Comparison of ENCODE assay signal across 8 cellular contexts in the genomic region with DNA sequence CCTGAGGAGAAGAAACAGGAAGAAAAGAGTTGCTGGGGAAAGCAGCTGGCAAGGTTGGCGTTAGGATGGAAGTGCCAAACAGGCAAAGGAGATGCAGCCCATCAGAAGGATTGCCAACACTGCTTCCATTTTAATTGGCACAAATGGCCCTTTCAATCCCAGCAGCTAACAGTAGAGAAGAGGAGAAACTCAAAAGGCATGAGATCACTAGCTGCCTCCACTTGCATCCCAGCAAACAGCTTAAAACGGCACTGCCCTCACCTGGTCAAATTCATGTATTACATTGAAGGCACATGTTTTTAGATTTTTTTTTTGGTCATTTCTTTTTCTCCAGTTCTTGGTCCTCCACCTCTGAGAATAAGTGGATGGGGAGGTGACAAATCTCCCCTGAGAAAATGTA. TPM values are rescaled to one million over a fixed set of nuclear protein-coding genes. Genes with fewer than 3 reads are reported as not detected.
DNase-seq lines count a peak whose midpoint lies in the region; ATAC-seq, FAIRE-seq and TF ChIP-seq lines count a peak whose summit lies in the region.

No MANE protein-coding gene starts in this region.

- POLR2A ChIA-PET in A673 (lab: Charles Lee; ENCODE audit: low non-redundant PET), result no interaction called here
- POLR2A ChIA-PET in activated B cell treated with CpG ODN at 0.5 μM for 24 hours (lab: Charles Lee), result no interaction called here
- POLR2A ChIA-PET in H1 (lab: Charles Lee; ENCODE audit: partially characterized antibody), result no interaction called here

- no peaks in the 10 kb centered on the region for H3K27me3 Mint-ChIP-seq in activated B cell treated with CpG ODN at 0.5 μM for 24 hours

- no peak overlapping the region for H4K91ac ChIP-seq in H1 (replicated peaks; ENCODE audit: insufficient read length, low read length)

- no peaks in the 10 kb centered on the region for H3K36me3 Mint-ChIP-seq in activated B cell treated with CpG ODN at 0.5 μM for 24 hours (ENCODE audit: low read depth)

- WGBS in H1 (ENCODE audit: extremely low coverage in 1 of 2, insufficient coverage in 1 of 2, insufficient read length in 1 of 2, insufficient replicate concordance in 2 of 2, low coverage in 1 of 2, low lambda C conversion rate in 2 of 2, missing lambda C conversion rate in 1 of 2), 2 experiments, result 0% methylated on average over 1 of the region's 2 CpGs; no CpG with 5 or more reads in 1 of the 2 experiments

- H3K4me1 Mint-ChIP-seq in activated B cell treated with CpG ODN at 0.5 μM for 24 hours, result peaks cover 14% of the 10 kb centered on the region

- H3K4me1 ChIP-seq in A673 (ENCODE audit: insufficient read depth, low read length, poor library complexity, severe bottlenecking) (no peaks in the 10 kb centered on the region), H1 (replicated peaks in 1 of 4; ENCODE audit: control insufficient read depth in 3 of 4, insufficient read depth in 4 of 4, low read length in 3 of 4) (no peaks in the 10 kb centered on the region), tibial artery (no peaks in the 10 kb centered on the region)

- CTCF ChIA-PET in A673 (lab: Charles Lee) (interaction anchor here (0.6 to 0.7 kb wide), 2 partner anchors 10 to 144 kb away, joined by 3 read pairs; no protein-coding TSS in a partner anchor), activated B cell treated with CpG ODN at 0.5 μM for 24 hours (lab: Charles Lee) (interaction anchor here (0.6 to 2.0 kb wide), 9 partner anchors 10 to 235 kb away, joined by 3 to 9 read pairs (median 4); a partner anchor contains a TSS), H1 (lab: Charles Lee; ENCODE audit: partially characterized antibody) (interaction anchor here (0.6 to 1.6 kb wide), 7 partner anchors 25 to 924 kb away, joined by 3 to 5 read pairs (median 4); no protein-coding TSS in a partner anchor)

- no peak overlapping the region for H3K4me2 ChIP-seq in H1 (ENCODE audit: insufficient read depth in 1 of 2, low read depth in 2 of 2, low read length in 2 of 2)

- no peak overlapping the region for H3K23ac ChIP-seq in H1 (ENCODE audit: insufficient read length)

- H3K4me3 ChIP-seq in A673 (ENCODE audit: low read depth, low read length, poor library complexity, severe bottlenecking) (no peak overlapping the region), H1 (ENCODE audit: extremely low read depth in 1 of 4, insufficient read depth in 2 of 4, low read depth in 3 of 4, low read length in 4 of 4) (no peak overlapping the region), tibial artery (no peak overlapping the region)

- no peak overlapping the region for H3K27ac Mint-ChIP-seq in activated B cell treated with CpG ODN at 0.5 μM for 24 hours

- H4K8ac ChIP-seq in H1 (ENCODE audit: extremely low read depth, insufficient read depth, low read length), result no peak overlapping the region

- no peaks in the 10 kb centered on the region for H3K9me3 ChIP-seq in A673 (ENCODE audit: low read depth, low read length, poor library complexity, severe bottlenecking)
- no peaks in the 10 kb centered on the region for H3K9me3 ChIP-seq in H1 (ENCODE audit: insufficient read depth in 2 of 2, low read depth in 1 of 2, low read length in 1 of 2)
- H3K9me3 ChIP-seq in tibial artery, result no peaks in the 10 kb centered on the region

- no peak overlapping the region for H3K56ac ChIP-seq in H1 (replicated peaks; ENCODE audit: insufficient read length, low read depth, low read length)

- H3K27me3 ChIP-seq in A673 (replicated peaks; ENCODE audit: insufficient read depth, low read depth, low read length, poor library complexity) (no peaks in the 10 kb centered on the region), H1 (replicated peaks in 1 of 4; ENCODE audit: control insufficient read depth in 3 of 4, extremely low read depth in 1 of 4, insufficient read depth in 3 of 4, low read length in 3 of 4) (no peaks in the 10 kb centered on the region), tibial artery (no peaks in the 10 kb centered on the region)

- intact Hi-C loops in A673 (cut with micrococcal nuclease; ENCODE audit: unreplicated experiment) (loop anchor here (5.0 kb wide), 1 partner anchor 235 kb away; no protein-coding TSS in a partner anchor), activated B cell treated with CpG ODN at 0.5 μM for 24 hours (cut with micrococcal nuclease) (loop anchor here (5.0 kb wide), 1 partner anchor 80 kb away; no protein-coding TSS in a partner anchor), tibial artery (cut with DNase I; ENCODE audit: low total_unique reads) (no loop called here)

- H2AK5ac ChIP-seq in H1 (ENCODE audit: low read depth, low read length), result no peak overlapping the region

- DNase-seq in A673 (ENCODE audit: low spot score) (peak; percentile 65), NCI-H2171 (lab: John Stamatoyannopoulos, UW) (peak; percentile 22), activated B cell treated with CpG ODN at 0.5 μM for 24 hours (no peak), H1 (ENCODE audit: low read depth in 1 of 2, low spot score in 2 of 2) (peak in 1 of 2 experiments; percentile 53), middle frontal gyrus (ENCODE audit: extremely low spot score, low spot score) (peak; percentile 11), tibial artery (peak in 1 of 2 donors; percentile 23)

- H3K79me2 ChIP-seq in H1 (ENCODE audit: control insufficient read depth in 1 of 2, insufficient read depth in 2 of 2, low read length in 2 of 2), result no peaks in the 10 kb centered on the region

- no peak overlapping the region; the same call in 1 of the 2 replicates for H2AFZ ChIP-seq in H1 (ENCODE audit: low read length)

- H2BK20ac ChIP-seq in H1 (ENCODE audit: low read length), result no peak overlapping the region

- FAIRE-seq in H1 (lab: Jason Lieb, UNC), result peak; percentile 52

- H3K4me3 Mint-ChIP-seq in activated B cell treated with CpG ODN at 0.5 μM for 24 hours, result no peak overlapping the region

- no peak overlapping the region for H2BK5ac ChIP-seq in H1 (ENCODE audit: low read depth, low read length)

- no peak overlapping the region for H3K18ac ChIP-seq in H1 (ENCODE audit: extremely low read depth, low read length)

- no peak overlapping the region for H3K14ac ChIP-seq in H1 (ENCODE audit: insufficient read length)

- TF ChIP-seq EP300 in H1 (IDR thresholded peaks at IDR 0.05; ENCODE audit: borderline replicate concordance in 1 of 2, low read depth in 2 of 2, low read length in 2 of 2), result no peak

- ATAC-seq in activated B cell treated with CpG ODN at 0.5 μM for 24 hours (ENCODE audit: low read depth), result peak; percentile 60
- no peak for ATAC-seq in HG03457 (IDR thresholded peaks at IDR 0.05; ENCODE audit: unreplicated experiment)

- H3K23me2 ChIP-seq in H1 (ENCODE audit: low read depth, low read length), result no peaks in the 10 kb centered on the region

- H3K9ac ChIP-seq in H1 (replicated peaks in 1 of 4; ENCODE audit: extremely low read depth in 1 of 4, low read depth in 3 of 4, low read length in 3 of 4), result no peak overlapping the region

- H3K27ac ChIP-seq in A673 (ENCODE audit: low read depth, low read length, poor library complexity, severe bottlenecking), result no peak overlapping the region
- H3K27ac ChIP-seq in H1 (ENCODE audit: low read depth, low read length), result no peak overlapping the region
- H3K27ac ChIP-seq in tibial artery, result no peak overlapping the region

- no peaks in the 10 kb centered on the region for H4K20me1 ChIP-seq in H1 (replicated peaks in 1 of 2; ENCODE audit: control insufficient read depth in 1 of 2, insufficient read depth in 2 of 2, low read length in 2 of 2)

- TF ChIP-seq RAD21 in H1 (IDR thresholded peaks at IDR 0.05 in 1 of 2, conservative IDR thresholded peaks at IDR 0.05 in 1 of 2; ENCODE audit: low read depth in 2 of 2, low read length in 2 of 2), result peak; percentile 70 to 76

- no peaks in the 10 kb centered on the region for H3K36me3 ChIP-seq in A673 (ENCODE audit: insufficient read depth, low read length, poor library complexity, severe bottlenecking)
- H3K36me3 ChIP-seq in H1 (ENCODE audit: control insufficient read depth in 2 of 4, insufficient read depth in 4 of 4, low read length in 3 of 4), result no peaks in the 10 kb centered on the region
- H3K36me3 ChIP-seq in tibial artery, result no peaks in the 10 kb centered on the region

- no peak for TF ChIP-seq POLR2A in H1 (IDR thresholded peaks at IDR 0.05; ENCODE audit: control extremely low read depth in 1 of 2, low read depth in 2 of 2, low read length in 2 of 2)

- H2BK12ac ChIP-seq in H1 (ENCODE audit: low read depth, low read length), result no peak overlapping the region

- no peaks in the 10 kb centered on the region for H3K79me1 ChIP-seq in H1 (ENCODE audit: low read depth, low read length)

- no peak overlapping the region for H2BK15ac ChIP-seq in H1 (ENCODE audit: low read length)

- H3K4ac ChIP-seq in H1 (replicated peaks; ENCODE audit: insufficient read length, low read depth, low read length), result no peak overlapping the region

- H2BK120ac ChIP-seq in H1 (replicated peaks; ENCODE audit: low read depth, low read length), result no peak overlapping the region

- H4K5ac ChIP-seq in H1 (ENCODE audit: insufficient read length, low read depth, low read length), result no peak overlapping the region

- H3K9me3 Mint-ChIP-seq in activated B cell treated with CpG ODN at 0.5 μM for 24 hours, result no peaks in the 10 kb centered on the region

- no TSS peak for BruUV-seq in A673 (replicated peaks; lab: Mats Ljungman, UMichigan)

- TF ChIP-seq CTCF in A673 (conservative IDR thresholded peaks at IDR 0.05; ENCODE audit: low read depth, low read length) (peak; percentile 72), GM12872 (IDR thresholded peaks at IDR 0.05; ENCODE audit: insufficient read depth, low read depth, low read length) (peak; percentile 57; the same call in 2 of the 3 replicates), activated B cell treated with CpG ODN at 0.5 μM for 24 hours (IDR thresholded peaks at IDR 0.05) (no peak), H1 (IDR thresholded peaks at IDR 0.05; ENCODE audit: control extremely low read depth in 1 of 3, insufficient read depth in 1 of 3, low read depth in 1 of 3, low read length in 3 of 3) (peak in 2 of 3 experiments; percentile 47 to 52; a peak in 3 of 4 replicates), tibial artery (IDR thresholded peaks at IDR 0.05) (peak; percentile 23 to 49)

TF ChIP-seq in H1, 55 proteins besides CTCF, POLR2A, EP300 and RAD21 (continues in another document):
- TF ChIP-seq EGR1 (IDR thresholded peaks at IDR 0.05; ENCODE audit: borderline replicate concordance, low read depth, low read length), result no peak
- TF ChIP-seq CREB1 (IDR thresholded peaks at IDR 0.05), result no peak
- TF ChIP-seq JUN (IDR thresholded peaks at IDR 0.05; ENCODE audit: low read depth, low read length), result no peak

RNA-seq across cellular contexts. Expression of a gene that starts 34.1 kb away (rescaled TPM):
- total RNA-seq in A673 (2021) (not detected in 2 replicates), activated B cell treated with CpG ODN at 0.5 μM for 24 hours (5.4 and 6.4 TPM in 2 replicates)
- total RNA-seq in H1 (2021; fragmentation: NEBNext Ultra II Directional; extraction: Animal tissue kit (Norgen Biotek cat#: 25700)), result not detected in 2 replicates
- polyA plus RNA-seq in H1 (2011; rRNA removed), result not detected in 2 replicates
- not detected for polyA plus RNA-seq in H1 (2011; cell fraction: cytosol; rRNA removed)
- polyA plus RNA-seq in H1 (2011; cell fraction: nucleus; rRNA removed), result not detected
- not detected in 4 replicates for polyA plus RNA-seq in H1 (2012, experiment 1 of 2)
- polyA plus RNA-seq in H1 (2012, experiment 2 of 2), result not detected
- not detected for polyA plus RNA-seq in H1 (2013, experiment 1 of 2)
- polyA plus RNA-seq in H1 (2013, experiment 2 of 2), result not detected
- not detected in 2 replicates for polyA minus RNA-seq in H1 (2011; rRNA and poly(A)+ RNA removed)
- polyA minus RNA-seq in H1 (2011; cell fraction: cytosol; rRNA and poly(A)+ RNA removed), result not detected
- not detected for polyA minus RNA-seq in H1 (2011; cell fraction: nucleus; rRNA and poly(A)+ RNA removed)
